21 cellular contexts compared by ENCODE assay signal in the genomic region with DNA sequence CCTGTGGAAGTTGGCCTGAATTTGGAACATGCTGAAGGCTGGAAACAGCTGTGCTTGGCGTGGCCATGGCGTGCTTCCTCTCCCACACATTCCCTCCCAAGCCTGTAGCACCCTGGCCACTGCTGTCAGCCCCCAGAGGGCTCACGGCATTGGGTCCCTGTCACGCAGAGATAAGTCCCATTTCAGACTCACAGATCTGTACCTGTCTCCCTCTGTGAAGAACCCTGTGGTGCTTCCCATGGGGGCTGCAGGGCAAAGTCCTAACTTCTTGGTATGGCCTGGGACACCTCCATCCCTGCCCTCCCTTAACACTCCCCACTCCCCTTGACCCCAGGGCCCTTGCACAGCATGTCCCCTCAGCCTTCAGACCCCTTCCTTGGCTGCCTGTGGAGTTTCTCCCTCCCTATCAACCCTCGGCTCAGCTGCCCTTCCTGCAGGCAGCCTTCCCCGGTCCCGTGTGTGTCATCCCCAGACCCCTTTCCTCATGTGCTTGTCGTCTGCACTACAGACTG. TPM values are rescaled to one million over a fixed set of nuclear protein-coding genes. Genes with fewer than 3 reads are reported as not detected.
DNase-seq lines count a peak whose midpoint lies in the region; ATAC-seq, FAIRE-seq and TF ChIP-seq lines count a peak whose summit lies in the region.
"Had no signal": no experiment of that assay in that cellular context is flagged by ENCODE, and none has a peak within 500 bp of the region (broad histone marks: within the 10 kb centered on the region; RNA-seq: fewer than 3 reads in every experiment).

No MANE protein-coding gene starts in this region.

- peaks cover 10% of the 10 kb centered on the region for H3K36me3 Mint-ChIP-seq in dendritic cell treated with granulocyte-macrophage colony-stimulating factor and Interleukin-4, amounts not matched to agents 40 ng/mL and 50 ng/mL, for 4 days (ENCODE audit: low read depth)

- no peak for TF ChIP-seq POLR2A in sigmoid colon (IDR thresholded peaks at IDR 0.05)
- TF ChIP-seq POLR2A in GM12891 (IDR thresholded peaks at IDR 0.05; ENCODE audit: low read depth, low read length): no peak

- no peaks in the 10 kb centered on the region for H4K20me1 ChIP-seq in BLaER1
- H4K20me1 ChIP-seq: BLaER1 treated with 17β-estradiol and CSF1 and Interleukin-3, amounts not matched to agents 10 nM and 100 nM had no signal

- H3K9me3 Mint-ChIP-seq in dendritic cell treated with granulocyte-macrophage colony-stimulating factor and Interleukin-4, amounts not matched to agents 40 ng/mL and 50 ng/mL, for 4 days: no peaks in the 10 kb centered on the region

- no peak for ATAC-seq in left cardiac atrium
- ATAC-seq in HG02885 (IDR thresholded peaks at IDR 0.05; ENCODE audit: poor library complexity, unreplicated experiment): no peak
- ATAC-seq: GM12878 had no signal

- no peak for TF ChIP-seq CTCF in sigmoid colon (IDR thresholded peaks at IDR 0.05)

- peak overlapping the region; percentile 3 for H3K27ac Mint-ChIP-seq in dendritic cell treated with granulocyte-macrophage colony-stimulating factor and Interleukin-4, amounts not matched to agents 40 ng/mL and 50 ng/mL, for 4 days

- DNase-seq in left cardiac atrium (peak; percentile 55), sigmoid colon (no peak), GOT3 (lab: John Stamatoyannopoulos, UW) (no peak), GM12891 (ENCODE audit: insufficient read length, low spot score) (no peak), superior temporal gyrus (ENCODE audit: extremely low spot score) (no peak)
- DNase-seq: 8988T; activated CD4-positive, alpha-beta T cell treated with anti-CD3 and anti-CD28 coated beads for 1 hour; central memory CD4-positive, alpha-beta T cell; GDM1; MV-4-11; NCI-H2081; NCI-H526 treated with DMSO at 0.1 percent for 48 hours; SJCRH30; stimulated activated CD4-positive, alpha-beta T cell treated with anti-CD3 and anti-CD28 coated beads, Interleukin-4, amount 100 ng/mL, for 24 hours; T-helper 2 cell had no signal

- TF ChIP-seq EP300 in sigmoid colon (IDR thresholded peaks at IDR 0.05): no peak

- FAIRE-seq in GM12891 (lab: Jason Lieb, UNC): no peak
- FAIRE-seq: GM12878 had no signal

- H3K27me3 Mint-ChIP-seq in dendritic cell treated with granulocyte-macrophage colony-stimulating factor and Interleukin-4, amounts not matched to agents 40 ng/mL and 50 ng/mL, for 4 days: peaks cover 3% of the 10 kb centered on the region

- H3K4me3 ChIP-seq in BLaER1: no peak overlapping the region
- H3K4me3 ChIP-seq in sigmoid colon: no peak overlapping the region
- H3K4me3 ChIP-seq: BLaER1 treated with 17β-estradiol and CSF1 and Interleukin-3, amounts not matched to agents 10 nM and 100 nM; GM12878; SJCRH30; skin epidermis had no signal

- peaks cover 31% of the 10 kb centered on the region for H3K4me1 Mint-ChIP-seq in dendritic cell treated with granulocyte-macrophage colony-stimulating factor and Interleukin-4, amounts not matched to agents 40 ng/mL and 50 ng/mL, for 4 days (ENCODE audit: low read depth)

- H3K27me3 ChIP-seq in BLaER1 (no peaks in the 10 kb centered on the region), sigmoid colon (no peaks in the 10 kb centered on the region)
- H3K27me3 ChIP-seq: BLaER1 treated with 17β-estradiol and CSF1 and Interleukin-3, amounts not matched to agents 10 nM and 100 nM; SJCRH30 had no signal

- no peak overlapping the region for H3K9ac ChIP-seq in BLaER1
- H3K9ac ChIP-seq: BLaER1 treated with 17β-estradiol and CSF1 and Interleukin-3, amounts not matched to agents 10 nM and 100 nM had no signal

- peak overlapping the region; percentile 24; the same call in 1 of the 2 replicates for H3K4me2 ChIP-seq in BLaER1

- H3K4me1 ChIP-seq in BLaER1: peaks cover 45% of the 10 kb centered on the region
- H3K4me1 ChIP-seq in sigmoid colon: peaks cover 0 to 66% (median 54%) of the 10 kb centered on the region in 4 donors

- WGBS in sigmoid colon, 2 donors: 85 to 86% methylated on average over 8 of the region's 8 CpGs

- H3K4me3 Mint-ChIP-seq in dendritic cell treated with granulocyte-macrophage colony-stimulating factor and Interleukin-4, amounts not matched to agents 40 ng/mL and 50 ng/mL, for 4 days: no peak overlapping the region

- H3K36me3 ChIP-seq in BLaER1: no peaks in the 10 kb centered on the region
- H3K36me3 ChIP-seq in sigmoid colon: peaks cover 0 to 6% (median 0%) of the 10 kb centered on the region in 4 donors
- H3K36me3 ChIP-seq: BLaER1 treated with 17β-estradiol and CSF1 and Interleukin-3, amounts not matched to agents 10 nM and 100 nM had no signal

- H3K9me3 ChIP-seq in BLaER1 (peaks cover 8% of the 10 kb centered on the region), sigmoid colon (no peaks in the 10 kb centered on the region)
- H3K9me3 ChIP-seq: SJCRH30 had no signal

- H3K27ac ChIP-seq in BLaER1: no peak overlapping the region
- H3K27ac ChIP-seq in sigmoid colon: peak overlapping the region; percentile 46 to 97 (median 50)
- H3K27ac ChIP-seq: BLaER1 treated with 17β-estradiol and CSF1 and Interleukin-3, amounts not matched to agents 10 nM and 100 nM; SJCRH30 had no signal

- intact Hi-C loops in dendritic cell treated with granulocyte-macrophage colony-stimulating factor and Interleukin-4, amounts not matched to agents 40 ng/mL and 50 ng/mL, for 4 days (cut with micrococcal nuclease): no loop called here
- intact Hi-C loops in left cardiac atrium (cut with DNase I) (loop anchor here in 1 of 2 donors (5.0 kb wide), 1 partner anchor 46 kb away; no protein-coding TSS in a partner anchor), sigmoid colon (cut with DNase I) (no loop called here)

TF ChIP-seq in GM12891, 5 proteins besides CTCF, POLR2A, EP300 and RAD21:
- TF ChIP-seq POU2F2 (IDR thresholded peaks at IDR 0.05; ENCODE audit: low read depth, low read length): no peak
- no peak for TF ChIP-seq PAX5 (IDR thresholded peaks at IDR 0.05; ENCODE audit: insufficient read depth, low read length, severe bottlenecking)
- TF ChIP-seq TAF1 (IDR thresholded peaks at IDR 0.05; ENCODE audit: low read depth, low read length): no peak
- TF ChIP-seq POLR2AphosphoS5 (IDR thresholded peaks at IDR 0.05; ENCODE audit: low read depth, low read length): no peak
- TF ChIP-seq SPI1 (IDR thresholded peaks at IDR 0.05; ENCODE audit: low read depth, low read length): no peak

RNA-seq across cellular contexts. Expression of a gene that starts 28.6 kb away (rescaled TPM):
- total RNA-seq in left cardiac atrium (10 to 100 TPM; 21.8 to 34.2 TPM), sigmoid colon (10 to 100 TPM; 33.5 to 75.3 (median 49.1) TPM)
- 10 to 100 TPM; 18.0 to 36.5 (median 24.6) TPM for polyA plus RNA-seq in sigmoid colon
- polyA plus RNA-seq in GM12891 (2012; ENCODE audit: low read depth, missing spikeins): 9.5 TPM
